ENCODE assay signal across 19 cellular contexts in genomic region chr3:122284486-122284885, GRCh38. TPM values are rescaled to one million over a fixed set of nuclear protein-coding genes. Genes with fewer than 3 reads are reported as not detected.
A peak's percentile ranks its signal among the peaks of the same experiment; 100 is the strongest.
DNase-seq lines count a peak whose midpoint lies in the region; ATAC-seq and TF ChIP-seq lines count a peak whose summit lies in the region.
"Had no signal": no experiment of that assay in that cellular context is flagged by ENCODE, and none has a peak within 500 bp of the region (broad histone marks: within the 10 kb centered on the region; RNA-seq: fewer than 3 reads in every experiment).

No MANE protein-coding gene starts in this region.

- no peak overlapping the region for H2AK5ac ChIP-seq in neuronal stem cell (ENCODE audit: low read depth, low read length)

- POLR2A ChIA-PET in SK-N-SH (lab: Yijun Ruan, JAX) = no interaction called here

- no peak overlapping the region for H2AFZ ChIP-seq in SK-N-SH (ENCODE audit: low read depth)
- no peak overlapping the region for H2AFZ ChIP-seq in neuronal stem cell (ENCODE audit: low read length)
- H2AFZ ChIP-seq in MM.1S (ENCODE audit: low read length) = no peak overlapping the region
- H2AFZ ChIP-seq: GM23248 had no signal

- TF ChIP-seq EP300 in SK-N-SH (IDR thresholded peaks at IDR 0.05; ENCODE audit: borderline replicate concordance in 1 of 2, low read depth in 1 of 2, low read length in 1 of 2) (no peak), esophagus muscularis mucosa (IDR thresholded peaks at IDR 0.05) (no peak)

- no peak overlapping the region for H3K23ac ChIP-seq in neuronal stem cell (ENCODE audit: low read depth, low read length, poor library complexity)

- H3K4me2 ChIP-seq in SK-N-SH (no peak overlapping the region), neuronal stem cell (ENCODE audit: insufficient read depth, low read length, poor library complexity, severe bottlenecking) (no peak overlapping the region), MM.1S (ENCODE audit: low read depth, low read length) (no peak overlapping the region)
- H3K4me2 ChIP-seq: BLaER1 had no signal

- H3K4ac ChIP-seq in neuronal stem cell (ENCODE audit: low read length) = peak overlapping the region; percentile 58

- no peaks in the 10 kb centered on the region for H3K36me3 ChIP-seq in SK-N-SH (replicated peaks in 1 of 2; ENCODE audit: control insufficient read depth in 1 of 2, insufficient read depth in 2 of 2, low read length in 1 of 2)
- no peaks in the 10 kb centered on the region for H3K36me3 ChIP-seq in esophagus muscularis mucosa
- H3K36me3 ChIP-seq in neuronal stem cell (replicated peaks in 1 of 2; ENCODE audit: control insufficient read depth in 2 of 2, insufficient read depth in 2 of 2, low read length in 2 of 2) = no peaks in the 10 kb centered on the region
- no peaks in the 10 kb centered on the region for H3K36me3 ChIP-seq in MM.1S (replicated peaks; ENCODE audit: insufficient read depth, low read length)
- H3K36me3 ChIP-seq: BLaER1 had no signal

- H3K79me2 ChIP-seq in SK-N-SH (ENCODE audit: insufficient read depth) = no peaks in the 10 kb centered on the region
- no peaks in the 10 kb centered on the region for H3K79me2 ChIP-seq in MM.1S (ENCODE audit: low read length)

- H3K18ac ChIP-seq in neuronal stem cell (ENCODE audit: low read length) = peak overlapping the region; percentile 56

- H3K4me1 ChIP-seq in SK-N-SH (ENCODE audit: control insufficient read depth in 1 of 2, insufficient read depth in 2 of 2, low read depth in 1 of 2, low read length in 1 of 2) (peaks cover 0 to 10% of the 10 kb centered on the region in 2 experiments; a peak in 1 of 4 replicates), esophagus muscularis mucosa (no peaks in the 10 kb centered on the region), neuronal stem cell (ENCODE audit: control insufficient read depth in 2 of 2, insufficient read depth in 1 of 2, low read depth in 1 of 2, low read length in 2 of 2) (no peaks in the 10 kb centered on the region), MM.1S (ENCODE audit: low read length) (no peaks in the 10 kb centered on the region)

- H3F3A ChIP-seq in SK-N-SH (replicated peaks; ENCODE audit: insufficient read depth) = no peaks in the 10 kb centered on the region
- H3F3A ChIP-seq in MM.1S (ENCODE audit: insufficient read depth, low read length) = no peaks in the 10 kb centered on the region

- H4K91ac ChIP-seq in neuronal stem cell (ENCODE audit: low read depth, low read length, poor library complexity) = no peak overlapping the region

- H3K27me3 ChIP-seq in SK-N-SH (ENCODE audit: insufficient read depth) = peaks cover 27% of the 10 kb centered on the region
- no peaks in the 10 kb centered on the region for H3K27me3 ChIP-seq in esophagus muscularis mucosa
- H3K27me3 ChIP-seq in neuronal stem cell (ENCODE audit: control insufficient read depth in 3 of 3, insufficient read depth in 3 of 3, low read depth in 1 of 3, low read length in 3 of 3) = peaks cover 0 to 7% (median 0%) of the 10 kb centered on the region in 3 experiments
- no peaks in the 10 kb centered on the region for H3K27me3 ChIP-seq in MM.1S (replicated peaks; ENCODE audit: insufficient read depth, low read length)
- H3K27me3 ChIP-seq: BLaER1 had no signal

- no peaks in the 10 kb centered on the region for H3K79me1 ChIP-seq in neuronal stem cell (ENCODE audit: low read depth, low read length)

- no peak overlapping the region for H4K8ac ChIP-seq in neuronal stem cell (ENCODE audit: low read depth, low read length)

- no peak overlapping the region for H2BK120ac ChIP-seq in neuronal stem cell (ENCODE audit: low read depth, low read length)

- no peaks in the 10 kb centered on the region for H3K9me3 ChIP-seq in SK-N-SH
- H3K9me3 ChIP-seq in esophagus muscularis mucosa = no peaks in the 10 kb centered on the region
- no peaks in the 10 kb centered on the region for H3K9me3 ChIP-seq in neuronal stem cell (replicated peaks in 1 of 2; ENCODE audit: control insufficient read depth in 2 of 2, insufficient read depth in 1 of 2, low read depth in 1 of 2, low read length in 2 of 2)
- H3K9me3 ChIP-seq in MM.1S (replicated peaks; ENCODE audit: insufficient read depth, low read length) = no peaks in the 10 kb centered on the region
- H3K9me3 ChIP-seq: BLaER1, Caco-2 had no signal

- H3K9me2 ChIP-seq in SK-N-SH (no peaks in the 10 kb centered on the region), MM.1S (replicated peaks; ENCODE audit: insufficient read depth, low read length) (no peaks in the 10 kb centered on the region)

- no peak overlapping the region for H2BK5ac ChIP-seq in neuronal stem cell (ENCODE audit: low read length)

- CTCF ChIA-PET in SK-N-SH (lab: Yijun Ruan, JAX) = no interaction called here

- peak overlapping the region; percentile 78 for H3K14ac ChIP-seq in neuronal stem cell (ENCODE audit: low read length)

- intact Hi-C loops in esophagus muscularis mucosa (cut with DNase I) = no loop called here

- H3K27ac ChIP-seq in SK-N-SH (ENCODE audit: low read depth in 2 of 2, low read length in 1 of 2) = no peak overlapping the region
- H3K27ac ChIP-seq in esophagus muscularis mucosa (replicated peaks in 1 of 4) = no peak overlapping the region
- H3K27ac ChIP-seq in neuronal stem cell (replicated peaks; ENCODE audit: low read length) = no peak overlapping the region
- no peak overlapping the region for H3K27ac ChIP-seq in MM.1S (ENCODE audit: low read length)
- H3K27ac ChIP-seq: 22Rv1, BLaER1, C4-2B, GM23248 had no signal

- TF ChIP-seq POLR2A in esophagus muscularis mucosa (IDR thresholded peaks at IDR 0.05; ENCODE audit: low read depth) = no peak

- H2BK12ac ChIP-seq in neuronal stem cell (ENCODE audit: low read length) = no peak overlapping the region

- H3K4me3 ChIP-seq in SK-N-SH (ENCODE audit: low read depth in 2 of 2, low read length in 1 of 2) (peak overlapping the region in 1 of 2 experiments; percentile 6; a peak in 1 of 4 replicates), esophagus muscularis mucosa (no peak overlapping the region), neuronal stem cell (ENCODE audit: low read length in 2 of 2) (peak overlapping the region in 1 of 2 donors; percentile 18), MM.1S (ENCODE audit: low read length) (no peak overlapping the region)
- H3K4me3 ChIP-seq: BLaER1, GM23248 had no signal

- H3K9ac ChIP-seq in SK-N-SH (no peak overlapping the region), neuronal stem cell (ENCODE audit: low read depth, low read length, poor library complexity) (peak overlapping the region; percentile 18), MM.1S (ENCODE audit: low read length) (no peak overlapping the region)
- H3K9ac ChIP-seq: BLaER1, GM23248 had no signal

- DNase-seq in SK-N-SH (peak; percentile 32), esophagus muscularis mucosa (ENCODE audit: extremely low spot score) (peak; percentile 74), neuronal stem cell (ENCODE audit: low spot score) (no peak), NCI-H2227 treated with DMSO at 0.1 percent for 48 hours (lab: John Stamatoyannopoulos, UW) (no peak), MM.1S (no peak)
- DNase-seq: Caco-2; CD4-positive, CD25-positive, alpha-beta regulatory T cell; CD8-positive, alpha-beta T cell; DMS153; DND-41; GM23248; H9 had no signal

- ATAC-seq in SK-N-SH treated with all-trans-retinoic acid at 6 μM for 48 hours (no peak), esophagus mucosa (no peak)
- ATAC-seq: CD8-positive, alpha-beta T cell; HCT116 had no signal

- WGBS in SK-N-SH (ENCODE audit: low lambda C conversion rate) = 52% methylated on average over 14 of the region's 20 CpGs
- 87% methylated on average over 19 of the region's 20 CpGs for WGBS in esophagus muscularis mucosa
- WGBS in neuronal stem cell (ENCODE audit: extremely low coverage in 2 of 2, insufficient read length in 2 of 2, insufficient replicate concordance in 1 of 2), 2 donors = no CpG with 5 or more reads among the region's 20 CpGs

- TF ChIP-seq CTCF in SK-N-SH (IDR thresholded peaks at IDR 0.05) (no peak), esophagus muscularis mucosa (IDR thresholded peaks at IDR 0.05) (no peak), MM.1S (IDR thresholded peaks at IDR 0.05; ENCODE audit: low read length) (no peak)

- no peak for TF ChIP-seq RAD21 in SK-N-SH (IDR thresholded peaks at IDR 0.05; ENCODE audit: low read length)

- H2BK15ac ChIP-seq in neuronal stem cell (ENCODE audit: low read length) = no peak overlapping the region

- H4K20me1 ChIP-seq in SK-N-SH (ENCODE audit: insufficient read depth) (no peaks in the 10 kb centered on the region), MM.1S (ENCODE audit: insufficient read depth, low read length) (no peaks in the 10 kb centered on the region)
- H4K20me1 ChIP-seq: BLaER1 had no signal

TF ChIP-seq in SK-N-SH, 30 proteins besides CTCF, POLR2A, EP300 and RAD21 (continues in another document):
- TF ChIP-seq RXRA (IDR thresholded peaks at IDR 0.05; ENCODE audit: borderline replicate concordance, low read depth) = no peak
- no peak for TF ChIP-seq RCOR1 (IDR thresholded peaks at IDR 0.05; ENCODE audit: low read length)
- TF ChIP-seq SIN3A (IDR thresholded peaks at IDR 0.05; ENCODE audit: borderline replicate concordance, low read depth, low read length) = no peak
- no peak for TF ChIP-seq RFX5 (IDR thresholded peaks at IDR 0.05; ENCODE audit: low read length)

TF ChIP-seq in SK-N-SH treated with all-trans-retinoic acid at 6 μM for 48 hours, 23 proteins besides CTCF, POLR2A, EP300 and RAD21 (continues in another document):
- TF ChIP-seq ZFP3 (CRISPR knock-in tag; IDR thresholded peaks at IDR 0.05) (no peak), ZNF8 (CRISPR knock-in tag; IDR thresholded peaks at IDR 0.05) (no peak), ISL1 (CRISPR knock-in tag; IDR thresholded peaks at IDR 0.05) (no peak), ZC3H10 (CRISPR knock-in tag; IDR thresholded peaks at IDR 0.05) (no peak), TCF4 (CRISPR knock-in tag; IDR thresholded peaks at IDR 0.05; ENCODE audit: borderline replicate concordance) (no peak)

RNA-seq across cellular contexts. Expression of gene CSTA, which starts 40.6 kb away (rescaled TPM):
- not detected in 2 replicates for polyA plus RNA-seq in SK-N-SH (2012; rRNA removed)
- polyA plus RNA-seq in SK-N-SH (2012; cell fraction: cytosol; rRNA removed) = 0.05 and 0.08 TPM in 2 replicates
- not detected in 2 replicates for polyA plus RNA-seq in SK-N-SH (2012; cell fraction: nucleus; rRNA removed)
- total RNA-seq in esophagus muscularis mucosa = 1 to 10 TPM; 1.3 to 3.5 (median 2.4) TPM
- not detected for polyA plus RNA-seq in neuronal stem cell (2013, experiment 1 of 2)
- not detected for polyA plus RNA-seq in neuronal stem cell (2013, experiment 2 of 2)
- 2,321 TPM for total RNA-seq in esophagus mucosa
- total RNA-seq: B cell; CD4-positive, CD25-positive, alpha-beta regulatory T cell; CD8-positive, alpha-beta T cell; H9 had no signal

Comparison
In these comparisons a context has a peak if more than half of its experiments do, and no peak if none do; other contexts are left out.
1. DNase-seq: peak in SK-N-SH (single experiment) and esophagus muscularis mucosa (single experiment); none in neuronal stem cell (single experiment), NCI-H2227 treated with DMSO at 0.1 percent for 48 hours (single experiment) and MM.1S (single experiment).
2. RNA of gene CSTA, which starts 40.6 kb away (total RNA-seq): 2,321 TPM in esophagus mucosa (single experiment); 1.3 to 3.5 TPM in esophagus muscularis mucosa; every median in the first group is over 100 times any median in the second.